In genomic region chr22:27900153-27900552, GRCh38 we compare ENCODE assay signal across 8 cellular contexts.
"Had no signal": no experiment of that assay in that cellular context is flagged by ENCODE, and none has a peak within 500 bp of the region (broad histone marks: within the 10 kb centered on the region; RNA-seq: fewer than 3 reads in every experiment).

No MANE protein-coding gene starts in this region.

- H3K9me3 ChIP-seq: HAP-1 had no signal

- H3K4me3 ChIP-seq: GM23248, HAP-1 had no signal

- ATAC-seq: HCT116 had no signal

- H2AFZ ChIP-seq: GM23248 had no signal

- FAIRE-seq: HTR-8/SVneo had no signal

- H3K4me1 ChIP-seq: HAP-1 had no signal

- H3K9ac ChIP-seq: GM23248 had no signal

- DNase-seq: GM23248, GOT3, H7, HFFc6, KBM-7 had no signal

- H3K27ac ChIP-seq: GM23248 had no signal
